In the genomic region with DNA sequence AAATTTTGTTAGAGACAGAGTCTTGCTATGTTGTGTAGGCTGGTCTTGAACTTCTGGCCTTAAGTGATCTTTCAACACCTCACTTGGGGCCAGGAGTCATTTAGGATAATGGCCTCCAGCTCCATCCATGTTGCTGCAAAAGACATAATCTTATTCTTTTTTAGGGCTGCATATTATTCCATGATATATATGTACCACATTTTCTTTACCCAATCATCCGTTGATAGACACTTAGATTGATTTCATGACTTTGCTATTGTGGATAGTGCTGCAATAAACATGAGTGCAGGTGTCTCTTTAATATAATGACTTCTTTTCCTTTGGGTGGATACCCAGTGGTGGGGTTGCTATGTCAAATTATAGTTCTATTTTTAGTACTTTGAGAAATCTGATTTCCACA, we compare ENCODE assay signal across 35 cellular contexts.
"Had no signal": no experiment of that assay in that cellular context is flagged by ENCODE, and none has a peak within 500 bp of the region (broad histone marks: within the 10 kb centered on the region; RNA-seq: fewer than 3 reads in every experiment).

No MANE protein-coding gene starts in this region.

- DNase-seq: Karpas-422, Kasumi-1, MG63, MM.1S, MV-4-11, NCI-H1048, NCI-H1092, NCI-H1092 treated with DMSO at 0.1 percent for 48 hours, NCI-H1105, NCI-H1105 treated with DMSO at 0.1 percent for 48 hours, NCI-H1417, NCI-H1417 treated with DMSO at 0.1 percent for 48 hours, NCI-H1436, NCI-H1436 treated with DMSO at 0.1 percent for 48 hours, NCI-H146, NCI-H1694, NCI-H1694 treated with DMSO at 0.1 percent for 48 hours, NCI-H187, NCI-H187 treated with DMSO at 0.1 percent for 48 hours, NCI-H1930, NCI-H2029, NCI-H2029 treated with DMSO at 0.1 percent for 48 hours, NCI-H2081, NCI-H2081 treated with DMSO at 0.1 percent for 48 hours, NCI-H2107, NCI-H2171, NCI-H2171 treated with DMSO at 0.1 percent for 48 hours, NCI-H2227 treated with DMSO at 0.1 percent for 48 hours, NCI-H226, NCI-H345, NCI-H446, NCI-H446 treated with DMSO at 0.1 percent for 48 hours, NCI-H510A, NCI-H510A treated with DMSO at 0.1 percent for 48 hours, NCI-H524 had no signal

- H3K36me3 ChIP-seq: MG63 had no signal

- H3K27me3 ChIP-seq: MG63 had no signal

- H3K4me3 ChIP-seq: MG63 had no signal

- H3K9me3 ChIP-seq: MG63 had no signal
